ENCODE assay signal across 9 cellular contexts in genomic region chr1:47875831-47876586, GRCh38.
DNase-seq lines count a peak whose midpoint lies in the region; ATAC-seq and FAIRE-seq lines count a peak whose summit lies in the region.
"Had no signal": no experiment of that assay in that cellular context is flagged by ENCODE, and none has a peak within 500 bp of the region (broad histone marks: within the 10 kb centered on the region; RNA-seq: fewer than 3 reads in every experiment).

No MANE protein-coding gene starts in this region.

- peak; percentile 55 for ATAC-seq in HG02759 (IDR thresholded peaks at IDR 0.05; ENCODE audit: unreplicated experiment)
- ATAC-seq in right cardiac atrium, result peak; percentile 43 to 65
- no peak for ATAC-seq in GM19452 (IDR thresholded peaks at IDR 0.05; ENCODE audit: unreplicated experiment)

- FAIRE-seq in small intestine (lab: Jason Lieb, UNC), result no peak

- H3K27ac ChIP-seq in right cardiac atrium (ENCODE audit: low read length), result no peak overlapping the region
- no peak overlapping the region for H3K27ac ChIP-seq in small intestine (ENCODE audit: low read depth in 1 of 2, low read length in 1 of 2)

- H3K36me3 ChIP-seq in small intestine (ENCODE audit: control insufficient read depth in 2 of 2, insufficient read depth in 2 of 2, low read length in 2 of 2), result no peaks in the 10 kb centered on the region

- intact Hi-C loops in right cardiac atrium (cut with DNase I), result no loop called here

- H3K4me1 ChIP-seq in right cardiac atrium (ENCODE audit: control insufficient read depth, insufficient read depth, low read length), result peaks cover 10% of the 10 kb centered on the region
- H3K4me1 ChIP-seq in small intestine (ENCODE audit: control insufficient read depth in 2 of 2, insufficient read depth in 1 of 2, low read depth in 1 of 2, low read length in 1 of 2), result peaks cover 6 to 8% of the 10 kb centered on the region in 2 donors

- H3K9me3 ChIP-seq in right cardiac atrium (ENCODE audit: control insufficient read depth, low read length) (no peaks in the 10 kb centered on the region), small intestine (ENCODE audit: control insufficient read depth, low read depth) (no peaks in the 10 kb centered on the region)

- DNase-seq in NCI-H69 (lab: John Stamatoyannopoulos, UW), result peak; percentile 5
- no peak for DNase-seq in right cardiac atrium
- DNase-seq in small intestine, result peak; percentile 37
- no peak for DNase-seq in midbrain (lab: John Stamatoyannopoulos, UW)
- DNase-seq in GF-D8 (lab: John Stamatoyannopoulos, UW), result no peak
- DNase-seq: IMR-90, nucleus accumbens had no signal

- WGBS in right cardiac atrium, result 65% methylated on average over 5 of the region's 5 CpGs
- WGBS in small intestine, 3 donors, result 58 to 78% (median 70%) methylated on average over 5 of the region's 5 CpGs

- H3K4me3 ChIP-seq in right cardiac atrium (ENCODE audit: low read length), result no peak overlapping the region
- no peak overlapping the region for H3K4me3 ChIP-seq in small intestine (ENCODE audit: low read depth in 1 of 2, low read length in 2 of 2)

- H3K27me3 ChIP-seq in right cardiac atrium (ENCODE audit: control insufficient read depth, insufficient read depth) (no peaks in the 10 kb centered on the region), small intestine (ENCODE audit: control insufficient read depth in 2 of 2, insufficient read depth in 2 of 2, low read length in 2 of 2) (no peaks in the 10 kb centered on the region)

Comparison
In these comparisons a context has a peak if more than half of its experiments do, and no peak if none do; other contexts are left out.
1. DNase-seq: peak in NCI-H69 (single experiment) and small intestine (single experiment); none in right cardiac atrium (0 of 3), midbrain (single experiment) and GF-D8 (single experiment).